18 cellular contexts compared by ENCODE assay signal in genomic region chr16:19874816-19875546, GRCh38. TPM values are rescaled to one million over a fixed set of nuclear protein-coding genes. Genes with fewer than 3 reads are reported as not detected.
DNase-seq lines count a peak whose midpoint lies in the region; ATAC-seq and TF ChIP-seq lines count a peak whose summit lies in the region.
"Had no signal": no experiment of that assay in that cellular context is flagged by ENCODE, and none has a peak within 500 bp of the region (broad histone marks: within the 10 kb centered on the region; RNA-seq: fewer than 3 reads in every experiment).

No MANE protein-coding gene starts in this region.

- no peak overlapping the region for H4K91ac ChIP-seq in mesenchymal stem cell (ENCODE audit: low read length)

- H3K27me3 ChIP-seq in right atrium auricular region, result no peaks in the 10 kb centered on the region
- H3K27me3 ChIP-seq in lower lobe of right lung (ENCODE audit: low read depth), result no peaks in the 10 kb centered on the region
- no peaks in the 10 kb centered on the region for H3K27me3 ChIP-seq in mesenchymal stem cell (ENCODE audit: control insufficient read depth in 1 of 2, insufficient read depth in 1 of 2, low read length in 2 of 2)
- H3K27me3 ChIP-seq: vagina had no signal

- H3K9me3 ChIP-seq in right atrium auricular region, result no peaks in the 10 kb centered on the region
- H3K9me3 ChIP-seq in lower lobe of right lung, result no peaks in the 10 kb centered on the region
- no peaks in the 10 kb centered on the region for H3K9me3 ChIP-seq in mesenchymal stem cell (ENCODE audit: control insufficient read depth, low read length)
- H3K9me3 ChIP-seq: Caco-2, vagina had no signal

- H3K4ac ChIP-seq in mesenchymal stem cell (ENCODE audit: low read depth in 1 of 2, low read length in 2 of 2), result no peak overlapping the region

- peak overlapping the region; percentile 6 to 46 for H3K27ac ChIP-seq in right atrium auricular region
- no peak overlapping the region for H3K27ac ChIP-seq in lower lobe of right lung
- H3K27ac ChIP-seq in mesenchymal stem cell (ENCODE audit: low read length, poor library complexity, severe bottlenecking), result no peak overlapping the region
- H3K27ac ChIP-seq: vagina had no signal

- H2BK12ac ChIP-seq in mesenchymal stem cell (ENCODE audit: low read length in 2 of 2), result no peak overlapping the region

- ATAC-seq in Right ventricle myocardium superior (ENCODE audit: poor library complexity) (no peak), lower lobe of right lung (peak; percentile 65 to 72)
- ATAC-seq in stimulated activated naive CD8-positive, alpha-beta T cell treated with anti-CD3 and anti-CD28 coated beads, Interleukin-15, amount 100 ng/mL, for 72 hours, result no peak
- ATAC-seq: activated CD4-positive, CD25-positive, alpha-beta regulatory T cell treated with anti-CD3 and anti-CD28 coated beads, Interleukin-2, amount 50 U/mL, for 24 hours; GM12878; left lobe of liver had no signal

- no peak for DNase-seq in right atrium auricular region (ENCODE audit: low spot score)
- DNase-seq in Right ventricle myocardium superior, result no peak
- peak; percentile 61 for DNase-seq in NCI-H69 (lab: John Stamatoyannopoulos, UW)
- peak; percentile 53 for DNase-seq in lower lobe of right lung
- no peak for DNase-seq in NCI-H526 treated with DMSO at 0.1 percent for 48 hours (lab: John Stamatoyannopoulos, UW)
- DNase-seq in stimulated activated naive CD8-positive, alpha-beta T cell treated with anti-CD3 and anti-CD28 coated beads, Interleukin-15, amount 100 ng/mL, for 72 hours, result no peak
- no peak for DNase-seq in mesenchymal stem cell
- no peak for DNase-seq in posterior cingulate gyrus
- DNase-seq: Caco-2, erythroblast, GDM1, NCI-H187 had no signal

- no peak overlapping the region for H3K4me3 Mint-ChIP-seq in stimulated activated naive CD8-positive, alpha-beta T cell treated with anti-CD3 and anti-CD28 coated beads, Interleukin-15, amount 100 ng/mL, for 72 hours
- H3K4me3 Mint-ChIP-seq: activated T-helper 1 cell treated with anti-CD3 and anti-CD28 coated beads, Interleukin-12 subunit alpha, Interleukin-12 subunit beta, Interleukin-2, Interleukin-4 antibody, amounts not matched to agents 30 ng/mL and 10 ng/mL and 1 ng/mL, durations not matched to agents 14 hours and 24 hours and 36 hours had no signal

- no peaks in the 10 kb centered on the region for H3K9me3 Mint-ChIP-seq in stimulated activated naive CD8-positive, alpha-beta T cell treated with anti-CD3 and anti-CD28 coated beads, Interleukin-15, amount 100 ng/mL, for 72 hours
- H3K9me3 Mint-ChIP-seq: activated T-helper 1 cell treated with anti-CD3 and anti-CD28 coated beads, Interleukin-12 subunit alpha, Interleukin-12 subunit beta, Interleukin-2, Interleukin-4 antibody, amounts not matched to agents 30 ng/mL and 10 ng/mL and 1 ng/mL, durations not matched to agents 14 hours and 24 hours and 36 hours had no signal

- H3K27me3 Mint-ChIP-seq in stimulated activated naive CD8-positive, alpha-beta T cell treated with anti-CD3 and anti-CD28 coated beads, Interleukin-15, amount 100 ng/mL, for 72 hours, result peaks cover 16% of the 10 kb centered on the region

- whole genome bisulfite sequencing in mesenchymal stem cell, result 90% methylated on average over 19 of the region's 19 CpGs

- H3K36me3 ChIP-seq in right atrium auricular region, result peaks cover 25% of the 10 kb centered on the region
- H3K36me3 ChIP-seq in lower lobe of right lung, result peaks cover 4% of the 10 kb centered on the region
- H3K36me3 ChIP-seq in mesenchymal stem cell (ENCODE audit: control insufficient read depth in 1 of 2, insufficient read depth in 2 of 2, low read depth in 1 of 2, low read length in 2 of 2), result peaks cover 12 to 13% of the 10 kb centered on the region in 2 experiments
- H3K36me3 ChIP-seq: vagina had no signal

- H3K4me2 ChIP-seq in mesenchymal stem cell (ENCODE audit: low read length, poor library complexity, severe bottlenecking), result no peak overlapping the region

- H3K23ac ChIP-seq in mesenchymal stem cell (ENCODE audit: low read length in 2 of 2), result no peak overlapping the region

- peaks cover 6% of the 10 kb centered on the region for H3K4me1 Mint-ChIP-seq in stimulated activated naive CD8-positive, alpha-beta T cell treated with anti-CD3 and anti-CD28 coated beads, Interleukin-15, amount 100 ng/mL, for 72 hours

- H2BK120ac ChIP-seq in mesenchymal stem cell (ENCODE audit: low read depth, low read length), result no peak overlapping the region

- H3K18ac ChIP-seq in mesenchymal stem cell (ENCODE audit: low read depth in 1 of 2, low read length in 2 of 2), result no peak overlapping the region

- H4K8ac ChIP-seq in mesenchymal stem cell (ENCODE audit: low read length), result no peak overlapping the region

- H2AFZ ChIP-seq in mesenchymal stem cell (ENCODE audit: low read depth, low read length), result no peak overlapping the region

- H2BK5ac ChIP-seq in mesenchymal stem cell (ENCODE audit: low read depth, low read length, poor library complexity, severe bottlenecking), result no peak overlapping the region

- peaks cover 9% of the 10 kb centered on the region for H3K79me1 ChIP-seq in mesenchymal stem cell (replicated peaks; ENCODE audit: low read length, poor library complexity, severe bottlenecking)

- no peak overlapping the region for H3K9ac ChIP-seq in mesenchymal stem cell (ENCODE audit: low read length)

- H3K4me1 ChIP-seq in right atrium auricular region, result peaks cover 0 to 58% of the 10 kb centered on the region in 2 donors
- no peaks in the 10 kb centered on the region for H3K4me1 ChIP-seq in lower lobe of right lung
- H3K4me1 ChIP-seq in mesenchymal stem cell (ENCODE audit: control insufficient read depth, insufficient read depth, low read depth, low read length), result peaks cover 7% of the 10 kb centered on the region
- H3K4me1 ChIP-seq: Caco-2 had no signal

- no peak overlapping the region for H2AK5ac ChIP-seq in mesenchymal stem cell (ENCODE audit: low read length, severe bottlenecking)

- H3K27ac Mint-ChIP-seq in stimulated activated naive CD8-positive, alpha-beta T cell treated with anti-CD3 and anti-CD28 coated beads, Interleukin-15, amount 100 ng/mL, for 72 hours, result no peak overlapping the region
- H3K27ac Mint-ChIP-seq: activated T-helper 1 cell treated with anti-CD3 and anti-CD28 coated beads, Interleukin-12 subunit alpha, Interleukin-12 subunit beta, Interleukin-2, Interleukin-4 antibody, amounts not matched to agents 30 ng/mL and 10 ng/mL and 1 ng/mL, durations not matched to agents 14 hours and 24 hours and 36 hours had no signal

- no peak overlapping the region for H3K14ac ChIP-seq in mesenchymal stem cell (ENCODE audit: low read length in 2 of 2)

- no peak for TF ChIP-seq CTCF in right atrium auricular region (IDR thresholded peaks at IDR 0.05)
- TF ChIP-seq CTCF in lower lobe of right lung (IDR thresholded peaks at IDR 0.05), result no peak

- intact Hi-C loops in Right ventricle myocardium superior (cut with DNase I) (loop anchor here (10.0 kb wide), 1 partner anchor 110 kb away; no protein-coding TSS in a partner anchor), lower lobe of right lung (cut with DNase I) (no loop called here), posterior cingulate gyrus (cut with DNase I) (no loop called here)

- H2BK15ac ChIP-seq in mesenchymal stem cell (ENCODE audit: low read depth, poor library complexity, severe bottlenecking), result no peak overlapping the region

- H3K4me3 ChIP-seq in right atrium auricular region (no peak overlapping the region), lower lobe of right lung (no peak overlapping the region), mesenchymal stem cell (ENCODE audit: insufficient read depth in 1 of 2, low read depth in 1 of 2, low read length in 2 of 2) (no peak overlapping the region)
- H3K4me3 ChIP-seq: GM12878, vagina had no signal

RNA-seq across cellular contexts. Expression of gene GPRC5B, which starts 9.7 kb away (rescaled TPM):
- total RNA-seq in right atrium auricular region (10 to 100 TPM; 39.4 to 40.0 TPM), Right ventricle myocardium superior (83.7 TPM), lower lobe of right lung (15.4 TPM)
- 47.0 TPM for polyA plus RNA-seq in mesenchymal stem cell (2013, experiment 1 of 2)
- 51.7 TPM for polyA plus RNA-seq in mesenchymal stem cell (2013, experiment 2 of 2)
- total RNA-seq: activated CD8-positive, alpha-beta memory T cell treated with anti-CD3 and anti-CD28 coated beads for 36 hours; activated T-helper 1 cell treated with anti-CD3 and anti-CD28 coated beads, Interleukin-12 subunit alpha, Interleukin-12 subunit beta, Interleukin-2, Interleukin-4 antibody, amounts not matched to agents 30 ng/mL and 10 ng/mL and 1 ng/mL, durations not matched to agents 14 hours and 24 hours and 36 hours had no signal

Comparison
In these comparisons a context has a peak if more than half of its experiments do, and no peak if none do; other contexts are left out.
1. DNase-seq: peak in NCI-H69 (single experiment) and lower lobe of right lung (single experiment); none in right atrium auricular region (single experiment), Right ventricle myocardium superior (single experiment), NCI-H526 treated with DMSO at 0.1 percent for 48 hours (single experiment), stimulated activated naive CD8-positive, alpha-beta T cell treated with anti-CD3 and anti-CD28 coated beads, Interleukin-15, amount 100 ng/mL, for 72 hours (0 of 2), mesenchymal stem cell (single experiment) and posterior cingulate gyrus (0 of 10).
2. H3K27ac ChIP-seq: peak in right atrium auricular region (2 of 2); none in lower lobe of right lung (single experiment) and mesenchymal stem cell (single experiment).
3. ATAC-seq: peak in lower lobe of right lung (2 of 2); none in Right ventricle myocardium superior (single experiment) and stimulated activated naive CD8-positive, alpha-beta T cell treated with anti-CD3 and anti-CD28 coated beads, Interleukin-15, amount 100 ng/mL, for 72 hours (single experiment).